11 cellular contexts compared by ENCODE assay signal in the genomic region with DNA sequence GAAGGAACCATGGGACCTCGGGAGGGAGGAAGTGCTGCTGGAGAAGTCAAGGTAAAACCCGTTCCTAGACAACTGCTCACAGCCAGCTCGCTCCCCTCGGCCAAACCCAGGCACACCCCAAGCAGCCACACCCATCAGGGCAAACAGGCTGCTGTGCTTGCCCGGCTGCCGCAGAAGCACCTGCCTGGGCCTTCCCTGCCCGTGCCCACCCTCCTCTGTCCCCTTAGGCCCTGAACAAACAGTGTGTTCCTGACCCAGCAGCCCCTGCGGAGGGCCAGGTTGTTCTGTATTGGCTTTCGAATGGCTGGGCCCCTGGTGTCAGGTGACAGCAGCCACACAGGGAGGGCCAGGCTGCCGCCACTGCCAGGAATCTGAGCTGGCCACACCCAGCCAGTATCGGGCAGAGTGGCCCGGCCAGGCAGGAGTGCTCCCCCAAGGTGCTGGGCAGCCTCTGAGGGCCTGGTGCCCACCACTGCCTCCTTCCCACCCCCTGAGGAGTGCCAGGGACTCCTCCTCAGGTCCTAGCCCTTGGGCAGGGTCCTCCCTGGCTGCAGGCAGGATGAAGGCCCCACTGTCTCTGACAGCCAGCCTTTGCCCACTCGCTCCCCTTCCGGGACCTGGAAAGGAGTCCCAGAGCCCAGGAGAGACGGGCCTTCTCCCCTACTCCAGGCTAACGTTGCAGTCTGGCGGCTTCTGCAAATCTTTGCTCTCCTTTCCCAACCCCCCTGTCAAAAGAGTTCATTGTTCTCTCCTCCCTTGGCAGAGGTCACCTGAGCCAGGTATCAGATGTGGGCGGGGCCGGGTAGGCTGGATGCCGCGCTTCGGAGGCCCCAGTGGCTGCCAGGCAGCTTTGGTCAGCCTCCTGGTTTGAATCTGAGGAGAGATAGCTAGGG. TPM values are rescaled to one million over a fixed set of nuclear protein-coding genes. Genes with fewer than 3 reads are reported as not detected.
DNase-seq lines count a peak whose midpoint lies in the region; ATAC-seq and TF ChIP-seq lines count a peak whose summit lies in the region.
"Had no signal": no experiment of that assay in that cellular context is flagged by ENCODE, and none has a peak within 500 bp of the region (broad histone marks: within the 10 kb centered on the region; RNA-seq: fewer than 3 reads in every experiment).

No MANE protein-coding gene starts in this region.

- H3K4me2 ChIP-seq in H9 (ENCODE audit: insufficient read depth, insufficient read length, low read length): peak overlapping the region; percentile 60
- H3K4me2 ChIP-seq in parathyroid adenoma (ENCODE audit: low read length): peak overlapping the region; percentile 92
- H3K4me2 ChIP-seq: KMS-11 had no signal

- peaks cover 5% of the 10 kb centered on the region for H3K23me2 ChIP-seq in H9 (ENCODE audit: insufficient read length, low read depth, low read length, poor library complexity, severe bottlenecking)

- H2BK12ac ChIP-seq in H9 (ENCODE audit: insufficient read length, low read depth, low read length): no peak overlapping the region

- H3K9me3 Mint-ChIP-seq in H9: no peaks in the 10 kb centered on the region

- no peak overlapping the region for H3K56ac ChIP-seq in H9 (ENCODE audit: insufficient read length, low read depth, low read length)

- no peak overlapping the region for H2BK120ac ChIP-seq in H9 (ENCODE audit: low read depth, low read length, poor library complexity, severe bottlenecking)

- peaks cover 21 to 45% of the 10 kb centered on the region in 2 experiments for H3K4me1 Mint-ChIP-seq in H9

- no peaks in the 10 kb centered on the region for H3K9me3 ChIP-seq in H9 (ENCODE audit: control insufficient read depth, low read depth, low read length)
- no peaks in the 10 kb centered on the region for H3K9me3 ChIP-seq in esophagus (ENCODE audit: control insufficient read depth in 2 of 2, insufficient read depth in 1 of 2, low read depth in 1 of 2, low read length in 1 of 2)
- no peaks in the 10 kb centered on the region for H3K9me3 ChIP-seq in parathyroid adenoma (ENCODE audit: control insufficient read depth, low read length)

- in situ Hi-C loops in ACHN (cut with HindIII; ENCODE audit: low pct_ligation_motif_present, low pct_unique_long_range_greater_than_20kb, low sequenced_read_pairs): no loop called here

- TF ChIP-seq CTCF in H9 (conservative IDR thresholded peaks at IDR 0.05) (no peak), parathyroid adenoma (IDR thresholded peaks at IDR 0.05) (no peak)

- H3K4ac ChIP-seq in H9 (ENCODE audit: low read depth, low read length): no peak overlapping the region

- no peak overlapping the region for H2BK5ac ChIP-seq in H9 (ENCODE audit: insufficient read length, low read length)

- no peak for ATAC-seq in HG03439 (IDR thresholded peaks at IDR 0.05; ENCODE audit: unreplicated experiment)

- H3K27me3 ChIP-seq in H9 (ENCODE audit: insufficient read depth, low read length) (no peaks in the 10 kb centered on the region), esophagus (ENCODE audit: control insufficient read depth in 1 of 2, insufficient read depth in 2 of 2, low read length in 2 of 2) (no peaks in the 10 kb centered on the region), parathyroid adenoma (ENCODE audit: control insufficient read depth, insufficient read depth, low read length) (no peaks in the 10 kb centered on the region)

- H3K36me3 ChIP-seq in esophagus (ENCODE audit: control insufficient read depth in 2 of 2, insufficient read depth in 2 of 2, low read length in 1 of 2) (no peaks in the 10 kb centered on the region), parathyroid adenoma (ENCODE audit: control insufficient read depth, insufficient read depth, low read length) (no peaks in the 10 kb centered on the region)

- no peak overlapping the region for H3K23ac ChIP-seq in H9 (ENCODE audit: insufficient read length, low read depth, low read length)

- H4K8ac ChIP-seq in H9 (replicated peaks; ENCODE audit: insufficient read length, low read depth, low read length): no peak overlapping the region

- H3K27me3 Mint-ChIP-seq in H9 (ENCODE audit: low read depth): no peaks in the 10 kb centered on the region

- no peaks in the 10 kb centered on the region for H3K79me1 ChIP-seq in H9 (ENCODE audit: insufficient read depth, low read depth, low read length, poor library complexity, severe bottlenecking)

- DNase-seq in H9 (peak; percentile 94), NCI-H2196 treated with DMSO at 0.1 percent for 48 hours (lab: John Stamatoyannopoulos, UW; ENCODE audit: unreplicated experiment) (peak; percentile 84), ACHN (no peak), AML-193 (lab: John Stamatoyannopoulos, UW) (no peak)
- DNase-seq in stimulated activated CD4-positive, alpha-beta T cell treated with anti-CD3 and anti-CD28 coated beads, Interleukin-2, amount 100 ng/mL, for 48 hours: no peak
- DNase-seq: activated CD4-positive, CD25-positive, alpha-beta regulatory T cell; head of caudate nucleus had no signal

- H2AK5ac ChIP-seq in H9 (ENCODE audit: insufficient read length, low read length): no peak overlapping the region

- no peaks in the 10 kb centered on the region for H4K20me1 ChIP-seq in H9 (ENCODE audit: control insufficient read depth, insufficient read depth, insufficient read length)

- H3K27ac Mint-ChIP-seq in H9: peak overlapping the region; percentile 39 to 95 (median 65); a peak in 5 of 7 replicates

- peak overlapping the region; percentile 51 to 75 for H3K4me3 Mint-ChIP-seq in H9

- H4K91ac ChIP-seq in H9 (ENCODE audit: insufficient read length, low read depth, low read length): no peak overlapping the region

- H3K27ac ChIP-seq in H9 (ENCODE audit: insufficient read length, low read depth, low read length): peak overlapping the region; percentile 3
- H3K27ac ChIP-seq in esophagus (ENCODE audit: low read depth in 2 of 2, low read length in 1 of 2): peak overlapping the region; percentile 98
- peak overlapping the region; percentile 100 for H3K27ac ChIP-seq in parathyroid adenoma
- H3K27ac ChIP-seq: KMS-11 had no signal

- H3K18ac ChIP-seq in H9 (ENCODE audit: insufficient read length, low read depth, low read length): no peak overlapping the region

- H2BK20ac ChIP-seq in H9 (ENCODE audit: low read depth, low read length, poor library complexity, severe bottlenecking): no peak overlapping the region

- H3K4me1 ChIP-seq in H9 (ENCODE audit: insufficient read depth, low read length): peaks cover 4% of the 10 kb centered on the region; the same call in 1 of the 2 replicates
- H3K4me1 ChIP-seq in esophagus (ENCODE audit: control insufficient read depth in 2 of 2, insufficient read depth in 2 of 2, low read length in 1 of 2): peaks cover 0 to 17% of the 10 kb centered on the region in 2 donors
- H3K4me1 ChIP-seq in parathyroid adenoma: peaks cover 23% of the 10 kb centered on the region

- peak overlapping the region; percentile 3 for H3K9ac ChIP-seq in H9 (ENCODE audit: extremely low read depth, insufficient read length, low read length)
- peak overlapping the region; percentile 69 for H3K9ac ChIP-seq in parathyroid adenoma
- H3K9ac ChIP-seq: KMS-11 had no signal

- no peaks in the 10 kb centered on the region for H3K79me2 ChIP-seq in H9 (ENCODE audit: insufficient read depth, low read length)
- H3K79me2 ChIP-seq in parathyroid adenoma: no peaks in the 10 kb centered on the region

- no CpG with 5 or more reads among the region's 22 CpGs for WGBS in H9 (ENCODE audit: extremely low coverage, insufficient read length, low lambda C conversion rate)
- 42 to 45% methylated on average over 21 to 22 of the region's 22 CpGs for WGBS in esophagus, 2 donors

- H2BK15ac ChIP-seq in H9 (ENCODE audit: low read depth, low read length): no peak overlapping the region

- peaks cover 0 to 20% (median 4%) of the 10 kb centered on the region in 3 experiments; a peak in 3 of 7 replicates for H3K36me3 Mint-ChIP-seq in H9 (ENCODE audit: insufficient read depth in 1 of 3, low read depth in 3 of 3)

- H3K4me3 ChIP-seq in esophagus (ENCODE audit: low read depth in 1 of 2, low read length in 2 of 2) (no peak overlapping the region), parathyroid adenoma (ENCODE audit: low read depth, low read length) (peak overlapping the region; percentile 56)

- H4K5ac ChIP-seq in H9 (ENCODE audit: insufficient read length, low read depth, low read length): no peak overlapping the region

- no peak overlapping the region for H3K14ac ChIP-seq in H9 (ENCODE audit: insufficient read depth, low read length)

- no peak overlapping the region for H2AFZ ChIP-seq in H9 (ENCODE audit: low read length)
- peak overlapping the region; percentile 93 for H2AFZ ChIP-seq in parathyroid adenoma

- no peak overlapping the region for H3T11ph ChIP-seq in H9 (ENCODE audit: low read length)

RNA-seq across cellular contexts. Expression of a gene that starts 24.0 kb away (rescaled TPM):
- total RNA-seq in H9 (2021): 85.9 and 90.4 TPM in 2 replicates
- polyA plus RNA-seq in esophagus: 100 to 1,000 TPM in 1 of 2 donors, 10 to 100 TPM in 1; 71.6 to 139 TPM

RNA-seq across cellular contexts. Expression of a gene that starts 33.2 kb away (rescaled TPM):
- 44.5 and 45.5 TPM in 2 replicates for total RNA-seq in H9 (2021)
- polyA plus RNA-seq in esophagus: 10 to 100 TPM; 25.1 to 31.5 TPM

RNA-seq across cellular contexts. Expression of a gene that starts 34.2 kb away (rescaled TPM):
- total RNA-seq in H9 (2021): 35.2 and 37.0 TPM in 2 replicates
- polyA plus RNA-seq in esophagus: 10 to 100 TPM in 1 of 2 donors, 1 to 10 TPM in 1; 6.3 to 10.5 TPM

RNA-seq across cellular contexts. Expression of a gene that starts 38.1 kb away (rescaled TPM):
- 35.3 and 41.9 TPM in 2 replicates for total RNA-seq in H9 (2021)
- polyA plus RNA-seq in esophagus: 10 to 100 TPM; 27.8 to 89.5 TPM

Comparison
In these comparisons a context has a peak if more than half of its experiments do, and no peak if none do; other contexts are left out.
1. DNase-seq: peak in H9 (single experiment) and NCI-H2196 treated with DMSO at 0.1 percent for 48 hours (single experiment); none in stimulated activated CD4-positive, alpha-beta T cell treated with anti-CD3 and anti-CD28 coated beads, Interleukin-2, amount 100 ng/mL, for 48 hours (0 of 2), ACHN (single experiment) and AML-193 (0 of 2).
2. H3K27ac ChIP-seq: peak in every context shown above with its lines; median percentile 100 in parathyroid adenoma; 98 in esophagus; 3 in H9.